1 cellular context compared by ENCODE assay signal in the genomic region with DNA sequence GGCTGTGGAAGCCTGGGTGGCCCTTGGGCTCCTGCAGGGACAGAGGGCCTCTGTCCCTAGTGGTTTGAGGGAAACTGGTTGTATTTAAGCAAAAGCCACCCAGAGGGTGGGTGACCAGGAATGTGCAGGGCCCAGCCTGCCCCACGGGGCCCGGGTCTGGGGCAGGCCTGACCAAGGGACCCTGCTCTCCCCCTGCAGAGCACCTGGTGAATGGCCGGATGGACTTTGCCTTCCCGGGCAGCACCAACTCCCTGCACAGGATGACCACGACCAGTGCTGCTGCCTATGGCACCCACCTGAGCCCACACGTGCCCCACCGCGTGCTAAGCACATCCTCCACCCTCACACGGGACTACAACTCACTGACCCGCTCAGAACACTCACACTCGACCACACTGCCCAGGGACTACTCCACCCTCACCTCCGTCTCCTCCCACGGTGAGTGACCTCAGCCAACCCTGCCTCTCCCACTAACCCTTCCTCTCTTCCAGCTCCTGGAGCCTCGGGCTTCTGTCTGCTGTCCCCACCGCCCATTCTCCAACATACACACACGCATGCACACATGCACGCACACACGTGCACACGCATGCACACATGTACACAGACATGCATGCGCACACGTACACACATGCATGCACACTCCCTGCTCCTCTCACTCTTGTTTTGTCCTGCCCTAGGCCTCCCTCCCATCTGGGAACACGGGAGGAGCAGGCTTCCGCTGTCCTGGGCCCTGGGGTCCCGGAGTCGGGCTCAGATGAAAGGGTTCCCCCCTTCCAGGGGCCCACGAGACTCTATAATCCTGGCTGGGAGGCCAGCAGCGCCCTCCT.
A peak's percentile ranks its signal among the peaks of the same experiment; 100 is the strongest.
TF ChIP-seq lines count a peak whose summit lies in the region.

No MANE protein-coding gene starts in this region.

TF ChIP-seq in HepG2, 621 proteins besides CTCF, POLR2A, EP300 and RAD21 (continues in another document):
- TF ChIP-seq TBX2 (CRISPR knock-in tag; IDR thresholded peaks at IDR 0.05; ENCODE audit: borderline replicate concordance) (peak; percentile 78), AGO1 (IDR thresholded peaks at IDR 0.05; ENCODE audit: low read depth, low read length, poor library complexity, severe bottlenecking) (peak; percentile 85), ZMAT5 (CRISPR knock-in tag; IDR thresholded peaks at IDR 0.05; ENCODE audit: borderline replicate concordance, low read depth) (no peak), PAWR (CRISPR knock-in tag; IDR thresholded peaks at IDR 0.05; ENCODE audit: borderline replicate concordance) (no peak; the same call in 1 of the 2 replicates), KAT7 (CRISPR knock-in tag; IDR thresholded peaks at IDR 0.05; ENCODE audit: borderline replicate concordance) (no peak; the same call in 1 of the 2 replicates), ZNF564 (CRISPR knock-in tag; IDR thresholded peaks at IDR 0.05) (peak; percentile 74), POLR2G (IDR thresholded peaks at IDR 0.05; ENCODE audit: low read depth, low read length) (peak; percentile 73), ZNF709 (CRISPR knock-in tag; IDR thresholded peaks at IDR 0.05) (peak; percentile 85; the same call in 1 of the 2 replicates), SRSF1 (optimal IDR thresholded peaks at IDR 0.05; ENCODE audit: low read depth, low read length) (peak; percentile 42), NR2F6 (IDR thresholded peaks at IDR 0.05) (0 out of 2 replicates have a peak, but pooled peaks have one; percentile 20), NR2F6 (CRISPR knock-in tag; IDR thresholded peaks at IDR 0.05) (peak; percentile 60), SNAPC2 (CRISPR knock-in tag; IDR thresholded peaks at IDR 0.05) (no peak), ZNF547 (CRISPR knock-in tag; IDR thresholded peaks at IDR 0.05) (0 out of 2 replicates have a peak, but pooled peaks have one; percentile 23), SRSF4 (IDR thresholded peaks at IDR 0.05; ENCODE audit: low read depth, low read length, poor library complexity, severe bottlenecking) (no peak), DNMT1 (CRISPR knock-in tag; IDR thresholded peaks at IDR 0.05) (no peak; the same call in 1 of the 2 replicates), ZSCAN5A (CRISPR knock-in tag; IDR thresholded peaks at IDR 0.05; ENCODE audit: borderline replicate concordance) (0 out of 2 replicates have a peak, but pooled peaks have one; percentile 16), HOXA5 (CRISPR knock-in tag; IDR thresholded peaks at IDR 0.05) (peak; percentile 30), ZNF468 (CRISPR knock-in tag; IDR thresholded peaks at IDR 0.05) (peak; percentile 54; the same call in 1 of the 2 replicates), SP1 (IDR thresholded peaks at IDR 0.05) (no peak), SP1 (CRISPR knock-in tag; IDR thresholded peaks at IDR 0.05) (peak; percentile 58), STAT6 (CRISPR knock-in tag; IDR thresholded peaks at IDR 0.05; ENCODE audit: borderline replicate concordance) (0 out of 2 replicates have a peak, but pooled peaks have one; percentile 64), ZNF672 (CRISPR knock-in tag; IDR thresholded peaks at IDR 0.05) (0 out of 2 replicates have a peak, but pooled peaks have one; percentile 63), IRX3 (CRISPR knock-in tag; IDR thresholded peaks at IDR 0.05; ENCODE audit: borderline replicate concordance, low read depth) (peak; percentile 94; the same call in 1 of the 2 replicates), ATF7 (IDR thresholded peaks at IDR 0.05) (peak; percentile 10; the same call in 1 of the 2 replicates), ATF7 (CRISPR knock-in tag; IDR thresholded peaks at IDR 0.05) (peak; percentile 71; the same call in 1 of the 2 replicates), ZNF747 (CRISPR knock-in tag; IDR thresholded peaks at IDR 0.05; ENCODE audit: borderline replicate concordance) (peak; percentile 90), IKZF5 (CRISPR knock-in tag; IDR thresholded peaks at IDR 0.05) (peak; percentile 63), ZNF44 (CRISPR knock-in tag; IDR thresholded peaks at IDR 0.05) (peak; percentile 60; the same call in 1 of the 2 replicates), MEF2D (CRISPR knock-in tag; IDR thresholded peaks at IDR 0.05) (peak; percentile 60), GZF1 (CRISPR knock-in tag; IDR thresholded peaks at IDR 0.05) (peak; percentile 78), ZNF251 (CRISPR knock-in tag; IDR thresholded peaks at IDR 0.05) (peak; percentile 70; the same call in 1 of the 2 replicates), BORCS8-MEF2B (CRISPR knock-in tag; IDR thresholded peaks at IDR 0.05) (peak; percentile 93), MZF1 (CRISPR knock-in tag; IDR thresholded peaks at IDR 0.05; ENCODE audit: borderline replicate concordance) (0 out of 2 replicates have a peak, but pooled peaks have one; percentile 78), GABPB1 (CRISPR knock-in tag; IDR thresholded peaks at IDR 0.05) (peak; percentile 36; the same call in 1 of the 2 replicates), JUNB (CRISPR knock-in tag; IDR thresholded peaks at IDR 0.05; ENCODE audit: borderline replicate concordance) (peak; percentile 65), ZBTB2 (CRISPR knock-in tag; IDR thresholded peaks at IDR 0.05; ENCODE audit: low read depth) (peak; percentile 53; the same call in 1 of the 2 replicates)
- TF ChIP-seq, protein P1, sequence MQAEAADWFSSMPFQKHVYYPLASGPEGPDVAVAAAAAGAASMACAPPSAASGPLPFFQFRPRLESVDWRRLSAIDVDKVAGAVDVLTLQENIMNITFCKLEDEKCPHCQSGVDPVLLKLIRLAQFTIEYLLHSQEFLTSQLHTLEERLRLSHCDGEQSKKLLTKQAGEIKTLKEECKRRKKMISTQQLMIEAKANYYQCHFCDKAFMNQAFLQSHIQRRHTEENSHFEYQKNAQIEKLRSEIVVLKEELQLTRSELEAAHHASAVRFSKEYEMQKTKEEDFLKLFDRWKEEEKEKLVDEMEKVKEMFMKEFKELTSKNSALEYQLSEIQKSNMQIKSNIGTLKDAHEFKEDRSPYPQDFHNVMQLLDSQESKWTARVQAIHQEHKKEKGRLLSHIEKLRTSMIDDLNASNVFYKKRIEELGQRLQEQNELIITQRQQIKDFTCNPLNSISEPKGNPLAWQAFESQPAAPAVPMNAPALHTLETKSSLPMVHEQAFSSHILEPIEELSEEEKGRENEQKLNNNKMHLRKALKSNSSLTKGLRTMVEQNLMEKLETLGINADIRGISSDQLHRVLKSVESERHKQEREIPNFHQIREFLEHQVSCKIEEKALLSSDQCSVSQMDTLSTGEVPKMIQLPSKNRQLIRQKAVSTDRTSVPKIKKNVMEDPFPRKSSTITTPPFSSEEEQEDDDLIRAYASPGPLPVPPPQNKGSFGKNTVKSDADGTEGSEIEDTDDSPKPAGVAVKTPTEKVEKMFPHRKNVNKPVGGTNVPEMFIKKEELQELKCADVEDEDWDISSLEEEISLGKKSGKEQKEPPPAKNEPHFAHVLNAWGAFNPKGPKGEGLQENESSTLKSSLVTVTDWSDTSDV (CRISPR knock-in tag; IDR thresholded peaks at IDR 0.05), result peak; percentile 78
- TF ChIP-seq, protein P2, sequence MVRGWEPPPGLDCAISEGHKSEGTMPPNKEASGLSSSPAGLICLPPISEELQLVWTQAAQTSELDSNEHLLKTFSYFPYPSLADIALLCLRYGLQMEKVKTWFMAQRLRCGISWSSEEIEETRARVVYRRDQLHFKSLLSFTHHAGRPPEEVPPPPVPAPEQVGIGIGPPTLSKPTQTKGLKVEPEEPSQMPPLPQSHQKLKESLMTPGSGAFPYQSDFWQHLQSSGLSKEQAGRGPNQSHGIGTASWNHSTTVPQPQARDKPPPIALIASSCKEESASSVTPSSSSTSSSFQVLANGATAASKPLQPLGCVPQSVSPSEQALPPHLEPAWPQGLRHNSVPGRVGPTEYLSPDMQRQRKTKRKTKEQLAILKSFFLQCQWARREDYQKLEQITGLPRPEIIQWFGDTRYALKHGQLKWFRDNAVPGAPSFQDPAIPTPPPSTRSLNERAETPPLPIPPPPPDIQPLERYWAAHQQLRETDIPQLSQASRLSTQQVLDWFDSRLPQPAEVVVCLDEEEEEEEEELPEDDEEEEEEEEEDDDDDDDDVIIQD (CRISPR knock-in tag; IDR thresholded peaks at IDR 0.05; ENCODE audit: low read depth), result peak; percentile 30; the same call in 1 of the 2 replicates
- TF ChIP-seq, protein P3, sequence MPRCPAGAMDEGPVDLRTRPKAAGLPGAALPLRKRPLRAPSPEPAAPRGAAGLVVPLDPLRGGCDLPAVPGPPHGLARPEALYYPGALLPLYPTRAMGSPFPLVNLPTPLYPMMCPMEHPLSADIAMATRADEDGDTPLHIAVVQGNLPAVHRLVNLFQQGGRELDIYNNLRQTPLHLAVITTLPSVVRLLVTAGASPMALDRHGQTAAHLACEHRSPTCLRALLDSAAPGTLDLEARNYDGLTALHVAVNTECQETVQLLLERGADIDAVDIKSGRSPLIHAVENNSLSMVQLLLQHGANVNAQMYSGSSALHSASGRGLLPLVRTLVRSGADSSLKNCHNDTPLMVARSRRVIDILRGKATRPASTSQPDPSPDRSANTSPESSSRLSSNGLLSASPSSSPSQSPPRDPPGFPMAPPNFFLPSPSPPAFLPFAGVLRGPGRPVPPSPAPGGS (CRISPR knock-in tag; IDR thresholded peaks at IDR 0.05), result peak; percentile 96
- TF ChIP-seq, protein P4, sequence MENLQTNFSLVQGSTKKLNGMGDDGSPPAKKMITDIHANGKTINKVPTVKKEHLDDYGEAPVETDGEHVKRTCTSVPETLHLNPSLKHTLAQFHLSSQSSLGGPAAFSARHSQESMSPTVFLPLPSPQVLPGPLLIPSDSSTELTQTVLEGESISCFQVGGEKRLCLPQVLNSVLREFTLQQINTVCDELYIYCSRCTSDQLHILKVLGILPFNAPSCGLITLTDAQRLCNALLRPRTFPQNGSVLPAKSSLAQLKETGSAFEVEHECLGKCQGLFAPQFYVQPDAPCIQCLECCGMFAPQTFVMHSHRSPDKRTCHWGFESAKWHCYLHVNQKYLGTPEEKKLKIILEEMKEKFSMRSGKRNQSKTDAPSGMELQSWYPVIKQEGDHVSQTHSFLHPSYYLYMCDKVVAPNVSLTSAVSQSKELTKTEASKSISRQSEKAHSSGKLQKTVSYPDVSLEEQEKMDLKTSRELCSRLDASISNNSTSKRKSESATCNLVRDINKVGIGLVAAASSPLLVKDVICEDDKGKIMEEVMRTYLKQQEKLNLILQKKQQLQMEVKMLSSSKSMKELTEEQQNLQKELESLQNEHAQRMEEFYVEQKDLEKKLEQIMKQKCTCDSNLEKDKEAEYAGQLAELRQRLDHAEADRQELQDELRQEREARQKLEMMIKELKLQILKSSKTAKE (CRISPR knock-in tag; IDR thresholded peaks at IDR 0.05; ENCODE audit: borderline replicate concordance), result peak; percentile 74; the same call in 1 of the 2 replicates
